Comparison of ENCODE assay signal across 1 cellular context in genomic region chr13:43804461-43805070, GRCh38.
TF ChIP-seq lines count a peak whose summit lies in the region.

No MANE protein-coding gene starts in this region.

TF ChIP-seq in HEK293, 187 proteins besides CTCF, POLR2A, EP300 and RAD21 (continued from another document):
- TF ChIP-seq PRDM1 (tag by site-specific recombination; IDR thresholded peaks at IDR 0.05), result peak; percentile 52; the same call in 1 of the 2 replicates
- no peak for TF ChIP-seq ZNF514 (tag by site-specific recombination; IDR thresholded peaks at IDR 0.05)
- no peak for TF ChIP-seq ZNF248 (tag by site-specific recombination; IDR thresholded peaks at IDR 0.05)
- TF ChIP-seq ZNF223 (tag by site-specific recombination; IDR thresholded peaks at IDR 0.05), result no peak
- TF ChIP-seq ZNF211 (tag by site-specific recombination; IDR thresholded peaks at IDR 0.05; ENCODE audit: low read depth), result no peak
- no peak for TF ChIP-seq ZNF830 (tag by site-specific recombination; IDR thresholded peaks at IDR 0.05; ENCODE audit: low read depth)
